In the genomic region with DNA sequence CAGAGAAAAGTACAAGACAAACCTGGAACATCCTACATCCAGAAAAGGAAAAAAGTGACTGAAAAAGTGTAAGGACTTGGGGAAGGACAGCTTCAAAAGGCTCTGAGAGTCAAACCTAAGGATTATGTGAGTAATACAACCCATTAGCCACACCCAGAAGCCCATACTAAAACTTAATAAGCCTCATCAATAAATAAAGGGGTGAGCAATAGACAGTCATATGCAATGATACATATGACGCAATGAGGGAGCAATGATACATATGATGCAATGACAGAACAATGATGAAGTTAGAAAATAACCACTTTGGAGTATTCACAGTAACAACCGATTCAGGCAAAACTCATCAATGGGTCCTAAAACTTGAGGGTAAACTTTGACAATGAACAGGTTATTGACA, we compare ENCODE assay signal across 13 cellular contexts. TPM values are rescaled to one million over a fixed set of nuclear protein-coding genes. Genes with fewer than 3 reads are reported as not detected.
A peak's percentile ranks its signal among the peaks of the same experiment; 100 is the strongest.
DNase-seq lines count a peak whose midpoint lies in the region; ATAC-seq and TF ChIP-seq lines count a peak whose summit lies in the region.
"Had no signal": no experiment of that assay in that cellular context is flagged by ENCODE, and none has a peak within 500 bp of the region (broad histone marks: within the 10 kb centered on the region; RNA-seq: fewer than 3 reads in every experiment).

No MANE protein-coding gene starts in this region.

- H3K36me3 ChIP-seq in H7 (replicated peaks; ENCODE audit: control insufficient read depth, insufficient read depth, low read length), result peaks cover 9% of the 10 kb centered on the region

- peaks cover 6% of the 10 kb centered on the region for H3K4me1 Mint-ChIP-seq in activated naive CD8-positive, alpha-beta T cell treated with anti-CD3 and anti-CD28 coated beads for 36 hours
- H3K4me1 Mint-ChIP-seq in activated naive CD8-positive, alpha-beta T cell treated with anti-CD3 and anti-CD28 coated beads, Interleukin-2, amount 50 U/mL, for 24 hours, result no peaks in the 10 kb centered on the region
- H3K4me1 Mint-ChIP-seq: activated naive CD4-positive, alpha-beta T cell treated with anti-CD3 and anti-CD28 coated beads, Interleukin-2, amount 10 ng/mL, durations not matched to agents 7 days and 5 days had no signal

- no peak for TF ChIP-seq CTCF in choroid plexus epithelial cell (conservative IDR thresholded peaks at IDR 0.05; ENCODE audit: low read depth, low read length)

- H3K4me3 ChIP-seq in choroid plexus epithelial cell (ENCODE audit: low read depth, low read length), result no peak overlapping the region
- no peak overlapping the region for H3K4me3 ChIP-seq in H7 (ENCODE audit: insufficient read depth, low read depth, low read length)

- H3K27me3 Mint-ChIP-seq in activated naive CD8-positive, alpha-beta T cell treated with anti-CD3 and anti-CD28 coated beads for 36 hours, result no peaks in the 10 kb centered on the region
- H3K27me3 Mint-ChIP-seq in activated naive CD8-positive, alpha-beta T cell treated with anti-CD3 and anti-CD28 coated beads, Interleukin-2, amount 50 U/mL, for 24 hours, result no peaks in the 10 kb centered on the region
- H3K27me3 Mint-ChIP-seq: activated naive CD4-positive, alpha-beta T cell treated with anti-CD3 and anti-CD28 coated beads, Interleukin-2, amount 10 ng/mL, durations not matched to agents 7 days and 5 days had no signal

- no peak for ATAC-seq in activated naive CD8-positive, alpha-beta T cell treated with anti-CD3 and anti-CD28 coated beads, Interleukin-2, amount 50 U/mL, for 24 hours

- peak overlapping the region; percentile 52 for H3K27ac Mint-ChIP-seq in activated naive CD8-positive, alpha-beta T cell treated with anti-CD3 and anti-CD28 coated beads for 36 hours
- H3K27ac Mint-ChIP-seq in activated naive CD8-positive, alpha-beta T cell treated with anti-CD3 and anti-CD28 coated beads, Interleukin-2, amount 50 U/mL, for 24 hours, result no peak overlapping the region
- H3K27ac Mint-ChIP-seq: activated naive CD4-positive, alpha-beta T cell treated with anti-CD3 and anti-CD28 coated beads, Interleukin-2, amount 10 ng/mL, durations not matched to agents 7 days and 5 days had no signal

- peaks cover 12% of the 10 kb centered on the region for H3K36me3 Mint-ChIP-seq in activated naive CD8-positive, alpha-beta T cell treated with anti-CD3 and anti-CD28 coated beads for 36 hours
- peaks cover 27% of the 10 kb centered on the region for H3K36me3 Mint-ChIP-seq in activated naive CD8-positive, alpha-beta T cell treated with anti-CD3 and anti-CD28 coated beads, Interleukin-2, amount 50 U/mL, for 24 hours (ENCODE audit: low read depth)

- H3K27me3 ChIP-seq in H7 (ENCODE audit: control insufficient read depth, insufficient read depth, low read length), result no peaks in the 10 kb centered on the region

- DNase-seq in activated naive CD8-positive, alpha-beta T cell treated with anti-CD3 and anti-CD28 coated beads for 36 hours, result no peak
- DNase-seq in activated naive CD8-positive, alpha-beta T cell treated with anti-CD3 and anti-CD28 coated beads, Interleukin-2, amount 50 U/mL, for 24 hours, result no peak
- DNase-seq in NCI-H460 (ENCODE audit: extremely low read depth, low read depth) (peak; percentile 52), choroid plexus epithelial cell (ENCODE audit: low read depth) (peak; percentile 33), stromal cell of bone marrow (ENCODE audit: low read depth) (peak; percentile 19), middle frontal gyrus (ENCODE audit: extremely low spot score, low spot score) (no peak), H7 (no peak)
- no peak for DNase-seq in activated CD4-positive, alpha-beta T cell treated with anti-CD3 and anti-CD28 coated beads, Interleukin-2, amount 50 U/mL, for 48 hours
- DNase-seq: activated naive CD4-positive, alpha-beta T cell treated with anti-CD3 and anti-CD28 coated beads, Interleukin-2, amount 10 ng/mL, durations not matched to agents 7 days and 5 days; Calu3; caudate nucleus; NCI-H1092 treated with DMSO at 0.1 percent for 48 hours; NCI-H2227 treated with DMSO at 0.1 percent for 48 hours had no signal

- H3K9me3 Mint-ChIP-seq in activated naive CD8-positive, alpha-beta T cell treated with anti-CD3 and anti-CD28 coated beads for 36 hours, result no peaks in the 10 kb centered on the region
- H3K9me3 Mint-ChIP-seq in activated naive CD8-positive, alpha-beta T cell treated with anti-CD3 and anti-CD28 coated beads, Interleukin-2, amount 50 U/mL, for 24 hours, result no peaks in the 10 kb centered on the region
- H3K9me3 Mint-ChIP-seq: activated naive CD4-positive, alpha-beta T cell treated with anti-CD3 and anti-CD28 coated beads, Interleukin-2, amount 10 ng/mL, durations not matched to agents 7 days and 5 days had no signal

- H3K4me3 Mint-ChIP-seq in activated naive CD8-positive, alpha-beta T cell treated with anti-CD3 and anti-CD28 coated beads for 36 hours, result no peak overlapping the region
- H3K4me3 Mint-ChIP-seq in activated naive CD8-positive, alpha-beta T cell treated with anti-CD3 and anti-CD28 coated beads, Interleukin-2, amount 50 U/mL, for 24 hours, result no peak overlapping the region
- H3K4me3 Mint-ChIP-seq: activated naive CD4-positive, alpha-beta T cell treated with anti-CD3 and anti-CD28 coated beads, Interleukin-2, amount 10 ng/mL, durations not matched to agents 7 days and 5 days had no signal

RNA-seq across cellular contexts. Expression of a gene that starts 50.1 kb away (rescaled TPM):
- 10 to 100 TPM; 16.5 to 18.2 TPM for total RNA-seq in activated naive CD8-positive, alpha-beta T cell treated with anti-CD3 and anti-CD28 coated beads for 36 hours
- 39.2 and 44.2 TPM in 2 replicates for total RNA-seq in NCI-H460 (2014; rRNA removed; shearing (Covaris generic))
- polyA plus RNA-seq in NCI-H460 (2014; cell fraction: nucleus; rRNA removed), result 19.4 and 28.2 TPM in 2 replicates
- 33.5 and 51.2 TPM in 2 replicates for total RNA-seq in H7 (2014; rRNA removed; shearing (Covaris generic))

Comparison
In these comparisons a context has a peak if more than half of its experiments do, and no peak if none do; other contexts are left out.
1. DNase-seq: peak in NCI-H460 (single experiment), choroid plexus epithelial cell (single experiment) and stromal cell of bone marrow (single experiment); none in activated naive CD8-positive, alpha-beta T cell treated with anti-CD3 and anti-CD28 coated beads for 36 hours (single experiment), activated naive CD8-positive, alpha-beta T cell treated with anti-CD3 and anti-CD28 coated beads, Interleukin-2, amount 50 U/mL, for 24 hours (single experiment), activated CD4-positive, alpha-beta T cell treated with anti-CD3 and anti-CD28 coated beads, Interleukin-2, amount 50 U/mL, for 48 hours (0 of 2), middle frontal gyrus (single experiment) and H7 (single experiment).